ENCODE assay signal across 21 cellular contexts in genomic region chr3:65503776-65504175, GRCh38.
"Had no signal": no experiment of that assay in that cellular context is flagged by ENCODE, and none has a peak within 500 bp of the region (broad histone marks: within the 10 kb centered on the region; RNA-seq: fewer than 3 reads in every experiment).

No MANE protein-coding gene starts in this region.

- H3K9me3 ChIP-seq: Peyer's patch, SJCRH30 had no signal

- H3K27me3 ChIP-seq: Peyer's patch, SJCRH30 had no signal

- H3K4me3 ChIP-seq: PC-9, Peyer's patch, SJCRH30 had no signal

- H3K36me3 ChIP-seq: Peyer's patch, SJCRH30 had no signal

- DNase-seq: KBM-7; MV-4-11; NCI-H1048; NCI-H1105; NCI-H1417 treated with DMSO at 0.1 percent for 48 hours; NCI-H146; NCI-H1694 treated with DMSO at 0.1 percent for 48 hours; NCI-H1930; NCI-H2107; NCI-H2227 treated with DMSO at 0.1 percent for 48 hours; NCI-H510A; NCI-H524 treated with DMSO at 0.1 percent for 48 hours; NCI-H69; NCI-H774; NK-92 treated with Interleukin-12 subunit alpha and Interleukin-12 subunit beta, amount 100 ng/mL, for 24 hours; Peyer's patch; Right ventricle myocardium superior; SJCRH30 had no signal

- H3K27ac ChIP-seq: HL-60, PC-9, Peyer's patch, SJCRH30 had no signal

- H2AFZ ChIP-seq: PC-9 had no signal

- ATAC-seq: SK-N-SH treated with all-trans-retinoic acid at 6 μM for 48 hours had no signal

- H3K4me1 ChIP-seq: Peyer's patch, SJCRH30 had no signal
